24 cellular contexts compared by ENCODE assay signal in the genomic region with DNA sequence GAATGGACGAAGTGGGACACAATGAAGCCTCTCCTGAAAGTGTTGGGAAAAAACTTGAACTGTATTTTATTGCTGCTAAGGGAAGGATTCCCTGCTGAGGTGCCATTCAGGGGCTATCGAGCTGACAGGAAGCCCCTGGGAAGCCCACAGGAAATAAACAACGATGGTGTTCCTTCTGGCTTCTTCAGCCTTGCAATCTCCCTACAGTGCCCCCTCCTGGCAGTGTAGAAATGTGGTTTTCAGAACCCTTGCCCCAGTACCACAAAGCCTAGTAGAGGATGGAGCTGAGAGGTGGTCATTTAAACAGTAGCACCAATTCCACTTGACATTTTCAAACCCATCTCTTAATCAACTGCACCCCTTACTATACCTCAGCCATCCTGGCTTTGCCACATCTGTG.
DNase-seq lines count a peak whose midpoint lies in the region; ATAC-seq, FAIRE-seq and TF ChIP-seq lines count a peak whose summit lies in the region.
"Had no signal": no experiment of that assay in that cellular context is flagged by ENCODE, and none has a peak within 500 bp of the region (broad histone marks: within the 10 kb centered on the region; RNA-seq: fewer than 3 reads in every experiment).

No MANE protein-coding gene starts in this region.

- H4K5ac ChIP-seq in H1 (ENCODE audit: insufficient read length, low read depth, low read length), result no peak overlapping the region

- H2BK20ac ChIP-seq in H1 (ENCODE audit: low read length), result no peak overlapping the region

- H3K18ac ChIP-seq in H1 (ENCODE audit: extremely low read depth, low read length) (no peak overlapping the region), neuronal stem cell (ENCODE audit: low read length) (no peak overlapping the region)

- H3K4ac ChIP-seq in H1 (replicated peaks; ENCODE audit: insufficient read length, low read depth, low read length) (no peak overlapping the region), neuronal stem cell (ENCODE audit: low read length) (no peak overlapping the region)

- 55% methylated on average over 3 of the region's 3 CpGs for WGBS in mammary epithelial cell (ENCODE audit: low coverage, missing lambda C conversion rate)
- WGBS in H1 (ENCODE audit: extremely low coverage in 1 of 2, insufficient coverage in 1 of 2, insufficient read length in 1 of 2, insufficient replicate concordance in 2 of 2, low coverage in 1 of 2, low lambda C conversion rate in 2 of 2, missing lambda C conversion rate in 1 of 2), 2 experiments, result 89% methylated on average over 3 of the region's 3 CpGs; no CpG with 5 or more reads in 1 of the 2 experiments
- WGBS in neuronal stem cell (ENCODE audit: extremely low coverage in 2 of 2, insufficient read length in 2 of 2, insufficient replicate concordance in 1 of 2), 2 donors, result no CpG with 5 or more reads among the region's 3 CpGs

- no peaks in the 10 kb centered on the region for H3K79me2 ChIP-seq in mammary epithelial cell (ENCODE audit: insufficient read depth, low read length)
- H3K79me2 ChIP-seq in H1 (ENCODE audit: control insufficient read depth in 1 of 2, insufficient read depth in 2 of 2, low read length in 2 of 2), result no peaks in the 10 kb centered on the region

- H2BK15ac ChIP-seq in H1 (ENCODE audit: low read length) (no peak overlapping the region), neuronal stem cell (ENCODE audit: low read length) (no peak overlapping the region)

- DNase-seq in MCF 10A (ENCODE audit: unreplicated experiment) (no peak), mammary epithelial cell (no peak), NAMALWA (ENCODE audit: low spot score) (peak; percentile 23), H1 (ENCODE audit: low read depth in 1 of 2, low spot score in 2 of 2) (peak; percentile 10 to 67), urothelium cell line (ENCODE audit: low spot score) (no peak), neuronal stem cell (ENCODE audit: low spot score) (no peak)
- no peak for DNase-seq in activated CD4-positive, alpha-beta T cell treated with anti-CD3 and anti-CD28 coated beads, Interleukin-2, amount 50 U/mL, for 48 hours
- DNase-seq: activated CD8-positive, alpha-beta T cell treated with anti-CD3 and anti-CD28 coated beads for 36 hours; activated naive CD8-positive, alpha-beta T cell treated with anti-CD3 and anti-CD28 coated beads, Interleukin-2, amount 10 ng/mL, durations not matched to agents 7 days and 5 days; activated T-cell treated with anti-CD3 and anti-CD28 coated beads, Interleukin-2, amount 50 U/mL, for 48 hours; CD4-positive, CD25-positive, alpha-beta regulatory T cell; dorsolateral prefrontal cortex; KG1; natural killer cell; NCI-H1417; NCI-H2171; NCI-H82; T-cell had no signal

- no peaks in the 10 kb centered on the region for H3K27me3 ChIP-seq in mammary epithelial cell (ENCODE audit: insufficient read depth, low read length)
- H3K27me3 ChIP-seq in H1 (replicated peaks in 1 of 4; ENCODE audit: control insufficient read depth in 3 of 4, extremely low read depth in 1 of 4, insufficient read depth in 3 of 4, low read length in 3 of 4), result no peaks in the 10 kb centered on the region
- H3K27me3 ChIP-seq in neuronal stem cell (ENCODE audit: control insufficient read depth in 3 of 3, insufficient read depth in 3 of 3, low read depth in 1 of 3, low read length in 3 of 3), result no peaks in the 10 kb centered on the region
- H3K27me3 ChIP-seq: dorsolateral prefrontal cortex had no signal

- H2AFZ ChIP-seq in mammary epithelial cell (ENCODE audit: low read depth, low read length), result no peak overlapping the region
- 0 out of 2 replicates have a peak overlapping the region, but pooled peaks have one; percentile 64 for H2AFZ ChIP-seq in H1 (ENCODE audit: low read length)
- H2AFZ ChIP-seq in neuronal stem cell (ENCODE audit: low read length), result no peak overlapping the region

- no peak overlapping the region for H3K56ac ChIP-seq in H1 (replicated peaks; ENCODE audit: insufficient read length, low read depth, low read length)

- H3K9me3 ChIP-seq in mammary epithelial cell (replicated peaks; ENCODE audit: insufficient read depth, low read length) (no peaks in the 10 kb centered on the region), H1 (ENCODE audit: insufficient read depth in 2 of 2, low read depth in 1 of 2, low read length in 1 of 2) (no peaks in the 10 kb centered on the region; a peak in 1 of 4 replicates), neuronal stem cell (replicated peaks in 1 of 2; ENCODE audit: control insufficient read depth in 2 of 2, insufficient read depth in 1 of 2, low read depth in 1 of 2, low read length in 2 of 2) (no peaks in the 10 kb centered on the region)

- TF ChIP-seq EP300 in H1 (IDR thresholded peaks at IDR 0.05; ENCODE audit: borderline replicate concordance in 1 of 2, low read depth in 2 of 2, low read length in 2 of 2), result no peak

- H2AK5ac ChIP-seq in H1 (ENCODE audit: low read depth, low read length), result no peak overlapping the region
- no peak overlapping the region for H2AK5ac ChIP-seq in neuronal stem cell (ENCODE audit: low read depth, low read length)

- POLR2A ChIA-PET in MCF 10A (lab: Yijun Ruan, JAX) (interaction anchor here (0.6 kb wide), 1 partner anchor 24 kb away, joined by 3 read pairs; no protein-coding TSS in a partner anchor), H1 (lab: Charles Lee; ENCODE audit: partially characterized antibody) (no interaction called here)

- H3K4me3 ChIP-seq in mammary epithelial cell (replicated peaks in 1 of 3; ENCODE audit: insufficient read depth in 1 of 3, low read depth in 2 of 3, low read length in 3 of 3) (no peak overlapping the region), H1 (ENCODE audit: extremely low read depth in 1 of 4, insufficient read depth in 2 of 4, low read depth in 3 of 4, low read length in 4 of 4) (no peak overlapping the region), neuronal stem cell (ENCODE audit: low read length in 2 of 2) (no peak overlapping the region)
- H3K4me3 ChIP-seq: dorsolateral prefrontal cortex had no signal

- H3K14ac ChIP-seq in H1 (ENCODE audit: insufficient read length) (no peak overlapping the region), neuronal stem cell (ENCODE audit: low read length) (no peak overlapping the region)

- H3K36me3 ChIP-seq in mammary epithelial cell (ENCODE audit: insufficient read depth, low read length) (no peaks in the 10 kb centered on the region), H1 (ENCODE audit: control insufficient read depth in 2 of 4, insufficient read depth in 4 of 4, low read length in 3 of 4) (no peaks in the 10 kb centered on the region), neuronal stem cell (replicated peaks in 1 of 2; ENCODE audit: control insufficient read depth in 2 of 2, insufficient read depth in 2 of 2, low read length in 2 of 2) (no peaks in the 10 kb centered on the region)

- no peaks in the 10 kb centered on the region for H3K23me2 ChIP-seq in H1 (ENCODE audit: low read depth, low read length)

- peaks cover 12% of the 10 kb centered on the region for H3K27me3 Mint-ChIP-seq in MCF 10A (ENCODE audit: insufficient read depth, unreplicated experiment)
- H3K27me3 Mint-ChIP-seq: activated CD8-positive, alpha-beta T cell treated with anti-CD3 and anti-CD28 coated beads for 36 hours; activated naive CD8-positive, alpha-beta T cell treated with anti-CD3 and anti-CD28 coated beads, Interleukin-2, amount 10 ng/mL, durations not matched to agents 7 days and 5 days; CD4-positive, CD25-positive, alpha-beta regulatory T cell; memory B cell; stimulated activated naive CD8-positive, alpha-beta T cell treated with anti-CD3 and anti-CD28 coated beads, Interleukin-15, Interleukin-2, amounts not matched to agents 100 ng/mL and 50 ng/mL, for 24 hours; T-cell; type B pancreatic cell had no signal

- TF ChIP-seq CTCF in MCF 10A (IDR thresholded peaks at IDR 0.05; ENCODE audit: unreplicated experiment) (peak; percentile 9), mammary epithelial cell (conservative IDR thresholded peaks at IDR 0.05 in 1 of 2, IDR thresholded peaks at IDR 0.05 in 1 of 2; ENCODE audit: extremely low read depth in 1 of 2, insufficient read depth in 1 of 2, low read depth in 1 of 2, low read length in 2 of 2) (no peak), H1 (IDR thresholded peaks at IDR 0.05; ENCODE audit: control extremely low read depth in 1 of 3, insufficient read depth in 1 of 3, low read depth in 1 of 3, low read length in 3 of 3) (peak; percentile 39 to 73 (median 54))

- no peaks in the 10 kb centered on the region for H4K20me1 ChIP-seq in mammary epithelial cell (ENCODE audit: insufficient read depth, low read length)
- no peaks in the 10 kb centered on the region for H4K20me1 ChIP-seq in H1 (replicated peaks in 1 of 2; ENCODE audit: control insufficient read depth in 1 of 2, insufficient read depth in 2 of 2, low read length in 2 of 2)

- no peaks in the 10 kb centered on the region for H3K36me3 Mint-ChIP-seq in MCF 10A (ENCODE audit: insufficient read depth, unreplicated experiment)
- H3K36me3 Mint-ChIP-seq: activated naive CD8-positive, alpha-beta T cell treated with anti-CD3 and anti-CD28 coated beads, Interleukin-2, amount 10 ng/mL, durations not matched to agents 7 days and 5 days; CD4-positive, CD25-positive, alpha-beta regulatory T cell; memory B cell; natural killer cell; T-cell; type B pancreatic cell had no signal

- H4K91ac ChIP-seq in H1 (replicated peaks; ENCODE audit: insufficient read length, low read length), result no peak overlapping the region
- H4K91ac ChIP-seq in neuronal stem cell (ENCODE audit: low read depth, low read length, poor library complexity), result no peak overlapping the region

- no peak for ATAC-seq in GM21529 (IDR thresholded peaks at IDR 0.05; ENCODE audit: unreplicated experiment)
- ATAC-seq: activated CD8-positive, alpha-beta T cell treated with anti-CD3 and anti-CD28 coated beads for 36 hours; esophagus mucosa; natural killer cell; T-cell had no signal

- H3K27ac Mint-ChIP-seq in MCF 10A (ENCODE audit: low read depth, unreplicated experiment), result no peak overlapping the region
- H3K27ac Mint-ChIP-seq: activated CD8-positive, alpha-beta T cell treated with anti-CD3 and anti-CD28 coated beads for 36 hours; activated naive CD8-positive, alpha-beta T cell treated with anti-CD3 and anti-CD28 coated beads, Interleukin-2, amount 10 ng/mL, durations not matched to agents 7 days and 5 days; CD4-positive, CD25-positive, alpha-beta regulatory T cell; memory B cell; natural killer cell; stimulated activated naive CD8-positive, alpha-beta T cell treated with anti-CD3 and anti-CD28 coated beads, Interleukin-15, Interleukin-2, amounts not matched to agents 100 ng/mL and 50 ng/mL, for 24 hours; T-cell; type B pancreatic cell had no signal

- in situ Hi-C loops in mammary epithelial cell (cut with MboI; ENCODE audit: low sequenced_read_pairs in 2 of 2), result no loop called here

- H3K4me2 ChIP-seq in mammary epithelial cell (ENCODE audit: insufficient read depth, low read depth, low read length), result no peak overlapping the region
- no peak overlapping the region for H3K4me2 ChIP-seq in H1 (ENCODE audit: insufficient read depth in 1 of 2, low read depth in 2 of 2, low read length in 2 of 2)
- H3K4me2 ChIP-seq in neuronal stem cell (ENCODE audit: insufficient read depth, low read length, poor library complexity, severe bottlenecking), result no peak overlapping the region

- intact Hi-C loops in MCF 10A (cut with micrococcal nuclease), result no loop called here
- intact Hi-C loops in mammary epithelial cell (cut with micrococcal nuclease), result no loop called here

- peaks cover 16% of the 10 kb centered on the region for H3K9me3 Mint-ChIP-seq in MCF 10A (ENCODE audit: unreplicated experiment)
- H3K9me3 Mint-ChIP-seq: activated naive CD8-positive, alpha-beta T cell treated with anti-CD3 and anti-CD28 coated beads, Interleukin-2, amount 10 ng/mL, durations not matched to agents 7 days and 5 days; type B pancreatic cell had no signal

- H3K4me1 Mint-ChIP-seq in MCF 10A (ENCODE audit: insufficient read depth, unreplicated experiment), result no peaks in the 10 kb centered on the region
- H3K4me1 Mint-ChIP-seq: activated naive CD8-positive, alpha-beta T cell treated with anti-CD3 and anti-CD28 coated beads, Interleukin-2, amount 10 ng/mL, durations not matched to agents 7 days and 5 days; CD4-positive, CD25-positive, alpha-beta regulatory T cell; memory B cell; natural killer cell; T-cell had no signal

- no peaks in the 10 kb centered on the region for H3K79me1 ChIP-seq in H1 (ENCODE audit: low read depth, low read length)
- H3K79me1 ChIP-seq in neuronal stem cell (ENCODE audit: low read depth, low read length), result no peaks in the 10 kb centered on the region

- CTCF ChIA-PET in MCF 10A (lab: Yijun Ruan, JAX), result no interaction called here
- CTCF ChIA-PET in mammary epithelial cell (lab: Charles Lee; ENCODE audit: low non-redundant PET), result no interaction called here
- CTCF ChIA-PET in H1 (lab: Charles Lee; ENCODE audit: partially characterized antibody), result interaction anchor here (0.5 to 1.5 kb wide), 15 partner anchors 10 to 1110 kb away, joined by 3 to 7 read pairs (median 3); no protein-coding TSS in a partner anchor

- peak; percentile 45 for FAIRE-seq in H1 (lab: Jason Lieb, UNC)
- FAIRE-seq in urothelium cell line (lab: Jason Lieb, UNC), result no peak
- FAIRE-seq: H54 had no signal

- no peak overlapping the region for H3K9ac ChIP-seq in mammary epithelial cell (ENCODE audit: insufficient read depth, low read length)
- no peak overlapping the region for H3K9ac ChIP-seq in H1 (replicated peaks in 1 of 4; ENCODE audit: extremely low read depth in 1 of 4, low read depth in 3 of 4, low read length in 3 of 4)
- H3K9ac ChIP-seq in neuronal stem cell (ENCODE audit: low read depth, low read length, poor library complexity), result no peak overlapping the region

- H3K27ac ChIP-seq in mammary epithelial cell (ENCODE audit: insufficient read depth, low read depth, low read length), result no peak overlapping the region
- no peak overlapping the region for H3K27ac ChIP-seq in H1 (ENCODE audit: low read depth, low read length)
- H3K27ac ChIP-seq in neuronal stem cell (replicated peaks; ENCODE audit: low read length), result no peak overlapping the region
- H3K27ac ChIP-seq: dorsolateral prefrontal cortex had no signal

- no peaks in the 10 kb centered on the region for H3K4me1 ChIP-seq in mammary epithelial cell (ENCODE audit: insufficient read depth, low read length)
- H3K4me1 ChIP-seq in H1 (replicated peaks in 1 of 4; ENCODE audit: control insufficient read depth in 3 of 4, insufficient read depth in 4 of 4, low read length in 3 of 4), result no peaks in the 10 kb centered on the region
- no peaks in the 10 kb centered on the region for H3K4me1 ChIP-seq in neuronal stem cell (ENCODE audit: control insufficient read depth in 2 of 2, insufficient read depth in 1 of 2, low read depth in 1 of 2, low read length in 2 of 2)

- BruUV-seq in MCF 10A (replicated peaks; lab: Mats Ljungman, UMichigan) (no TSS peak), mammary epithelial cell (replicated peaks; lab: Mats Ljungman, UMichigan) (no TSS peak)

- TF ChIP-seq POLR2A in H1 (IDR thresholded peaks at IDR 0.05; ENCODE audit: control extremely low read depth in 1 of 2, low read depth in 2 of 2, low read length in 2 of 2), result no peak

- dilution Hi-C loops in mammary epithelial cell (cut with HindIII; ENCODE audit: low sequenced_read_pairs), result no loop called here

- H2BK5ac ChIP-seq in H1 (ENCODE audit: low read depth, low read length), result no peak overlapping the region
- H2BK5ac ChIP-seq in neuronal stem cell (ENCODE audit: low read length), result no peak overlapping the region

- H2BK12ac ChIP-seq in H1 (ENCODE audit: low read depth, low read length), result no peak overlapping the region
- H2BK12ac ChIP-seq in neuronal stem cell (ENCODE audit: low read length), result no peak overlapping the region

- H3K23ac ChIP-seq in H1 (ENCODE audit: insufficient read length) (no peak overlapping the region), neuronal stem cell (ENCODE audit: low read depth, low read length, poor library complexity) (no peak overlapping the region)

- no peak overlapping the region for H3K4me3 Mint-ChIP-seq in MCF 10A (ENCODE audit: unreplicated experiment)
- H3K4me3 Mint-ChIP-seq: activated CD8-positive, alpha-beta T cell treated with anti-CD3 and anti-CD28 coated beads for 36 hours; activated naive CD8-positive, alpha-beta T cell treated with anti-CD3 and anti-CD28 coated beads, Interleukin-2, amount 10 ng/mL, durations not matched to agents 7 days and 5 days; CD4-positive, CD25-positive, alpha-beta regulatory T cell; memory B cell; natural killer cell; stimulated activated naive CD8-positive, alpha-beta T cell treated with anti-CD3 and anti-CD28 coated beads, Interleukin-15, Interleukin-2, amounts not matched to agents 100 ng/mL and 50 ng/mL, for 24 hours; T-cell; type B pancreatic cell had no signal

- H2BK120ac ChIP-seq in H1 (replicated peaks; ENCODE audit: low read depth, low read length), result no peak overlapping the region
- no peak overlapping the region for H2BK120ac ChIP-seq in neuronal stem cell (ENCODE audit: low read depth, low read length)

- peak; percentile 56 to 63 for TF ChIP-seq RAD21 in H1 (IDR thresholded peaks at IDR 0.05 in 1 of 2, conservative IDR thresholded peaks at IDR 0.05 in 1 of 2; ENCODE audit: low read depth in 2 of 2, low read length in 2 of 2)

- H4K8ac ChIP-seq in H1 (ENCODE audit: extremely low read depth, insufficient read depth, low read length), result no peak overlapping the region
- no peak overlapping the region for H4K8ac ChIP-seq in neuronal stem cell (ENCODE audit: low read depth, low read length)

Comparison
In these comparisons a context has a peak if more than half of its experiments do, and no peak if none do; other contexts are left out.
1. CTCF ChIP-seq: peak in MCF 10A (single experiment) and H1 (3 of 3); none in mammary epithelial cell (0 of 2).
2. DNase-seq: peak in NAMALWA (single experiment) and H1 (2 of 2); none in MCF 10A (single experiment), mammary epithelial cell (single experiment), urothelium cell line (single experiment), neuronal stem cell (single experiment) and activated CD4-positive, alpha-beta T cell treated with anti-CD3 and anti-CD28 coated beads, Interleukin-2, amount 50 U/mL, for 48 hours (0 of 2).